ENCODE assay signal across 8 cellular contexts in genomic region chr9:93143830-93144530, GRCh38. TPM values are rescaled to one million over a fixed set of nuclear protein-coding genes. Genes with fewer than 3 reads are reported as not detected.
DNase-seq lines count a peak whose midpoint lies in the region; ATAC-seq lines count a peak whose summit lies in the region.

No MANE protein-coding gene starts in this region.

- H3K9me3 Mint-ChIP-seq in activated CD4-positive, alpha-beta T cell treated with anti-CD3 and anti-CD28 coated beads for 36 hours (ENCODE audit: low read depth) = peaks cover 22% of the 10 kb centered on the region

- in situ Hi-C loops in HAP-1 (cut with MboI; ENCODE audit: low sequenced_read_pairs) = no loop called here

- peak; percentile 57 for ATAC-seq in activated CD4-positive, alpha-beta T cell treated with anti-CD3 and anti-CD28 coated beads for 36 hours
- no peak for ATAC-seq in left lobe of liver

- peaks cover 27% of the 10 kb centered on the region for H3K36me3 Mint-ChIP-seq in activated CD4-positive, alpha-beta T cell treated with anti-CD3 and anti-CD28 coated beads for 36 hours (ENCODE audit: low read depth)

- no peaks in the 10 kb centered on the region for H3K27me3 ChIP-seq in HAP-1 (ENCODE audit: low read depth)

- CTCF ChIA-PET in activated CD4-positive, alpha-beta T cell treated with anti-CD3 and anti-CD28 coated beads for 36 hours (lab: Charles Lee) = interaction anchor here (0.5 to 3.4 kb wide), 5 partner anchors 9 to 35 kb away, joined by 3 to 11 read pairs (median 4); partner anchors contain the start of gene NINJ1

- H3K27ac Mint-ChIP-seq in activated CD4-positive, alpha-beta T cell treated with anti-CD3 and anti-CD28 coated beads for 36 hours = peak overlapping the region; percentile 91

- no peaks in the 10 kb centered on the region for H3K4me1 ChIP-seq in HAP-1

- no peaks in the 10 kb centered on the region for H3K36me3 ChIP-seq in HAP-1 (replicated peaks)

- H3K9me3 ChIP-seq in HAP-1 = no peaks in the 10 kb centered on the region

- POLR2A ChIA-PET in activated CD4-positive, alpha-beta T cell treated with anti-CD3 and anti-CD28 coated beads for 36 hours (lab: Charles Lee) = no interaction called here

- intact Hi-C loops in activated CD4-positive, alpha-beta T cell treated with anti-CD3 and anti-CD28 coated beads for 36 hours (cut with DNase I, micrococcal nuclease) = no loop called here

- H3K4me3 Mint-ChIP-seq in activated CD4-positive, alpha-beta T cell treated with anti-CD3 and anti-CD28 coated beads for 36 hours = no peak overlapping the region

- H3K27me3 Mint-ChIP-seq in activated CD4-positive, alpha-beta T cell treated with anti-CD3 and anti-CD28 coated beads for 36 hours = no peaks in the 10 kb centered on the region

- no peak overlapping the region for H3K4me3 ChIP-seq in HAP-1

- DNase-seq in HT1080 (ENCODE audit: low read depth) (peak; percentile 69), cerebellum (ENCODE audit: low spot score) (peak; percentile 80), occipital lobe (lab: John Stamatoyannopoulos, UW) (peak; percentile 79), left lobe of liver (ENCODE audit: low spot score) (no peak), OCI-M1 (lab: John Stamatoyannopoulos, UW) (no peak), HAP-1 (ENCODE audit: low spot score in 2 of 2) (no peak), NCI-H82 (lab: John Stamatoyannopoulos, UW) (no peak)
- peak; percentile 60 for DNase-seq in activated CD4-positive, alpha-beta T cell treated with anti-CD3 and anti-CD28 coated beads for 36 hours

- peaks cover 64% of the 10 kb centered on the region for H3K4me1 Mint-ChIP-seq in activated CD4-positive, alpha-beta T cell treated with anti-CD3 and anti-CD28 coated beads for 36 hours

RNA-seq across cellular contexts. Expression of gene NINJ1, which starts 9.9 kb away (rescaled TPM):
- 24.9 and 31.5 TPM in 2 replicates for total RNA-seq in HT1080 (2014; rRNA removed; shearing (Covaris generic))
- polyA plus RNA-seq in HT1080 (2015; cell fraction: cytosol; rRNA removed) = 39.3 and 44.0 TPM in 2 replicates
- polyA plus RNA-seq in HT1080 (2015; cell fraction: nucleus; rRNA removed) = 10.3 and 15.9 TPM in 2 replicates
- 100 to 1,000 TPM in 1 of 2 experiments, 10 to 100 TPM in 1; 77.4 to 108 TPM for total RNA-seq in activated CD4-positive, alpha-beta T cell treated with anti-CD3 and anti-CD28 coated beads for 36 hours
- 10.2 TPM for total RNA-seq in cerebellum
- total RNA-seq in occipital lobe = 7.5 TPM
- total RNA-seq in left lobe of liver = 53.3 TPM

RNA-seq across cellular contexts. Expression of gene WNK2, which starts 40.0 kb away (rescaled TPM):
- not detected in 2 replicates for total RNA-seq in HT1080 (2014; rRNA removed; shearing (Covaris generic))
- not detected in 2 replicates for polyA plus RNA-seq in HT1080 (2015; cell fraction: cytosol; rRNA removed)
- polyA plus RNA-seq in HT1080 (2015; cell fraction: nucleus; rRNA removed) = not detected in 2 replicates
- total RNA-seq in activated CD4-positive, alpha-beta T cell treated with anti-CD3 and anti-CD28 coated beads for 36 hours = 1 to 10 TPM; 3.3 to 4.6 TPM
- total RNA-seq in cerebellum (47.4 TPM), occipital lobe (16.4 TPM), left lobe of liver (3.7 TPM)

RNA-seq across cellular contexts. Expression of gene CARD19, which starts 48.0 kb away (rescaled TPM):
- total RNA-seq in HT1080 (2014; rRNA removed; shearing (Covaris generic)) = 139 and 158 TPM in 2 replicates
- 47.9 and 76.3 TPM in 2 replicates for polyA plus RNA-seq in HT1080 (2015; cell fraction: cytosol; rRNA removed)
- polyA plus RNA-seq in HT1080 (2015; cell fraction: nucleus; rRNA removed) = 32.2 and 51.1 TPM in 2 replicates
- 10 to 100 TPM; 39.6 to 44.4 TPM for total RNA-seq in activated CD4-positive, alpha-beta T cell treated with anti-CD3 and anti-CD28 coated beads for 36 hours
- 17.7 TPM for total RNA-seq in cerebellum
- total RNA-seq in occipital lobe = 15.3 TPM
- total RNA-seq in left lobe of liver = 8.5 TPM

Comparison
In these comparisons a context has a peak if more than half of its experiments do, and no peak if none do; other contexts are left out.
1. DNase-seq: peak in HT1080 (single experiment), activated CD4-positive, alpha-beta T cell treated with anti-CD3 and anti-CD28 coated beads for 36 hours (single experiment), cerebellum (single experiment) and occipital lobe (single experiment); none in left lobe of liver (single experiment), OCI-M1 (single experiment), HAP-1 (0 of 2) and NCI-H82 (single experiment).